ENCODE assay signal across 8 cellular contexts in the genomic region with DNA sequence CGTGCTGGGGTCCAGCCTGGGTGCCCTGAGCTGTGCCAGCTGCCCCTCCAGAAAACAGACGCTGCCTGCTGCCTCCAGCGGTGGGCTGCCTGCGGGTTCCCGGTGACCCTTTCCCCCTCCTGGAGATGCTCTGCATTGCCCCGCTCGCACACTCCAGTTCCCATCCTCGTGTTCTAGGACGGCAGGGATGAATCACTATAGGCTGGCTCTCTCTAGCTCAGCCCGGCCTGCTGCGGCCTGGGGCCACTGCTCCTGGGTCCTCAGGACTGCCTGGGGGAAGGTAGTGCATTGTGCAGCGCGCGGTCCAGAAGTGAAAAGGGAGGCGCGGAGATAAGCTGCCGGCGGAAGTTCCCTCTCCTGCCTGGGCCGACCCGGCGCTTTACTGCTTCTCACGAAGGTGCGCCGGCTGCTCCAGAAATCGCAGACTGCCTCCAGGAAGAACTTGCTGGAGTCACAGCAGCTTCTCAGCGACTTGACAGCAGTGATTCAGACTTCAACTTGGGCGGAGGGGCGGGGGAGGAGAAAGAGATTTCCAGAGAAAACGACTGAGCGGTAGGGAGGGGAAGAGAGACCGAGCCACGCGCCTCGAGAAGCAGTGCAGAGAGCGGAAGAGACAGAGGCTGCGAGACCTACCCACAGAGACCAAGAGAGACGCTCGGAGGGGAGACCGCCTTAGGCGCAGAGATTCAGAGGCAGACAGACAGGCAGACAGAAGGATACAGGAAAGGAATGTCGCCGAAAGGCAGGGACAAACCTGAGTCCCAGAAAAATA. TPM values are rescaled to one million over a fixed set of nuclear protein-coding genes. Genes with fewer than 3 reads are reported as not detected.
A peak's percentile ranks its signal among the peaks of the same experiment; 100 is the strongest.
DNase-seq lines count a peak whose midpoint lies in the region; ATAC-seq, FAIRE-seq and TF ChIP-seq lines count a peak whose summit lies in the region.

No MANE protein-coding gene starts in this region.

- WGBS in thymus, result 2% methylated on average over 42 of the region's 42 CpGs

- peaks cover 89% of the 10 kb centered on the region for H3K27me3 Mint-ChIP-seq in dendritic cell treated with granulocyte-macrophage colony-stimulating factor and Interleukin-4, amounts not matched to agents 40 ng/mL and 50 ng/mL, for 4 days
- H3K27me3 Mint-ChIP-seq in mesothelial cell of epicardium (ENCODE audit: low read depth), result peaks cover 6% of the 10 kb centered on the region

- peaks cover 33% of the 10 kb centered on the region for H3K4me1 Mint-ChIP-seq in dendritic cell treated with granulocyte-macrophage colony-stimulating factor and Interleukin-4, amounts not matched to agents 40 ng/mL and 50 ng/mL, for 4 days (ENCODE audit: low read depth)
- H3K4me1 Mint-ChIP-seq in mesothelial cell of epicardium, result peaks cover 51% of the 10 kb centered on the region

- peak overlapping the region; percentile 59 for H3K9ac ChIP-seq in NT2/D1 (ENCODE audit: insufficient read length, low read depth)

- ATAC-seq in GM19397 (IDR thresholded peaks at IDR 0.05; ENCODE audit: unreplicated experiment), result peak; percentile 55

- H3K4me3 Mint-ChIP-seq in dendritic cell treated with granulocyte-macrophage colony-stimulating factor and Interleukin-4, amounts not matched to agents 40 ng/mL and 50 ng/mL, for 4 days, result peak overlapping the region; percentile 67
- peak overlapping the region; percentile 66 for H3K4me3 Mint-ChIP-seq in mesothelial cell of epicardium

- no peak for FAIRE-seq in GM12891 (lab: Jason Lieb, UNC)

- no peak for TF ChIP-seq POLR2A in erythroblast (IDR thresholded peaks at IDR 0.05; ENCODE audit: low read length)
- no peak for TF ChIP-seq POLR2A in GM12891 (IDR thresholded peaks at IDR 0.05; ENCODE audit: low read depth, low read length)

- H3K36me3 ChIP-seq in NT2/D1 (ENCODE audit: insufficient read depth, insufficient read length, low read length) (peaks cover 2% of the 10 kb centered on the region), thymus (ENCODE audit: control insufficient read depth, insufficient read depth) (no peaks in the 10 kb centered on the region)

- TF ChIP-seq CTCF in AG09319 (IDR thresholded peaks at IDR 0.05; ENCODE audit: low read depth, low read length) (peak; percentile 28), mesothelial cell of epicardium (IDR thresholded peaks at IDR 0.05; ENCODE audit: unreplicated experiment) (peak; percentile 28)

- peaks cover 8% of the 10 kb centered on the region for H3K9me3 Mint-ChIP-seq in dendritic cell treated with granulocyte-macrophage colony-stimulating factor and Interleukin-4, amounts not matched to agents 40 ng/mL and 50 ng/mL, for 4 days
- H3K9me3 Mint-ChIP-seq in mesothelial cell of epicardium, result no peaks in the 10 kb centered on the region

- H3K4me3 ChIP-seq in NT2/D1 (ENCODE audit: insufficient read length, low read depth) (peak overlapping the region; percentile 29), thymus (ENCODE audit: low read length) (peak overlapping the region; percentile 27)

- no peak overlapping the region for H3K27ac Mint-ChIP-seq in dendritic cell treated with granulocyte-macrophage colony-stimulating factor and Interleukin-4, amounts not matched to agents 40 ng/mL and 50 ng/mL, for 4 days
- peak overlapping the region; percentile 94 for H3K27ac Mint-ChIP-seq in mesothelial cell of epicardium

- H3K4me1 ChIP-seq in NT2/D1 (ENCODE audit: insufficient read depth, insufficient read length) (peaks cover under 1% of the 10 kb centered on the region), thymus (ENCODE audit: control insufficient read depth, insufficient read depth, low read length) (no peaks in the 10 kb centered on the region)

- H3K36me3 Mint-ChIP-seq in dendritic cell treated with granulocyte-macrophage colony-stimulating factor and Interleukin-4, amounts not matched to agents 40 ng/mL and 50 ng/mL, for 4 days (ENCODE audit: low read depth), result peaks cover 8% of the 10 kb centered on the region
- H3K36me3 Mint-ChIP-seq in mesothelial cell of epicardium, result no peaks in the 10 kb centered on the region

- H3K27me3 ChIP-seq in NT2/D1 (ENCODE audit: insufficient read depth, insufficient read length) (peaks cover 92% of the 10 kb centered on the region), thymus (ENCODE audit: control insufficient read depth, insufficient read depth) (peaks cover 63% of the 10 kb centered on the region)

- intact Hi-C loops in dendritic cell treated with granulocyte-macrophage colony-stimulating factor and Interleukin-4, amounts not matched to agents 40 ng/mL and 50 ng/mL, for 4 days (cut with micrococcal nuclease), result no loop called here

- no peaks in the 10 kb centered on the region for H3K9me3 ChIP-seq in NT2/D1 (ENCODE audit: insufficient read depth, low read length)
- H3K9me3 ChIP-seq in thymus (ENCODE audit: control insufficient read depth), result no peaks in the 10 kb centered on the region

- no peak for DNase-seq in AG09319 (ENCODE audit: extremely low read depth, low read depth)
- DNase-seq in NT2/D1 (ENCODE audit: low read depth, low spot score), result no peak
- no peak for DNase-seq in mesothelial cell of epicardium (ENCODE audit: low spot score in 2 of 2, unreplicated experiment in 2 of 2)
- DNase-seq in erythroblast (lab: John Stamatoyannopoulos, UW), result no peak
- DNase-seq in GM12891 (ENCODE audit: insufficient read length, low spot score), result no peak

- H3K27ac ChIP-seq in thymus (ENCODE audit: low read depth), result no peak overlapping the region

TF ChIP-seq in GM12891, 5 proteins besides CTCF, POLR2A, EP300 and RAD21:
- TF ChIP-seq SPI1 (IDR thresholded peaks at IDR 0.05; ENCODE audit: low read depth, low read length), result no peak
- no peak for TF ChIP-seq POLR2AphosphoS5 (IDR thresholded peaks at IDR 0.05; ENCODE audit: low read depth, low read length)
- TF ChIP-seq TAF1 (IDR thresholded peaks at IDR 0.05; ENCODE audit: low read depth, low read length), result no peak
- no peak for TF ChIP-seq PAX5 (IDR thresholded peaks at IDR 0.05; ENCODE audit: insufficient read depth, low read length, severe bottlenecking)

RNA-seq across cellular contexts. Expression of a gene that starts 6.7 kb away (rescaled TPM):
- total RNA-seq in mesothelial cell of epicardium, result 44.9 to 50.3 TPM (median 46.0 TPM) in 3 replicates
- polyA plus RNA-seq in thymus, result 1.8 TPM
- 0.13 TPM for polyA plus RNA-seq in GM12891 (2012; ENCODE audit: low read depth, missing spikeins)
